1 cellular context compared by ENCODE assay signal in the genomic region with DNA sequence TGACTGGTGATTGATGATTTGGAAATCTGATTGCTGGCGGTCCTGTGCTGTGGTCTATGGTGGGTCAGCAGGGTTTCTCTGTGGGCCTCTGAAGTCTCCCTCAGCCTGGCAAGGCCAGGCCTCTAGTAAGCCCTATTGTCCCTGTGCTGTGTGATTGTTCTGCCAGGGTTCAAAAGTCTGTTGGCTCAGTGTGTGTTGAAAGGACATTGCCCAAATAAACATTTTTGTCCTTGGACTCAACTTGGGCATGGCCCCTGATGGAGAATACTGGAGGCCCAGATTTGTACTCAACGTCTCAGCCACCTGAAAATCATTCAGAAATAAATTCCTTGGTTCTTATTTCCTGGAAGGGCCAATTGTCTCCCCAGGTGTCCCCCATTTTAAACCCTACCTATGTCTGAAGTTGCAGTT.
TF ChIP-seq lines count a peak whose summit lies in the region.

No MANE protein-coding gene starts in this region.

TF ChIP-seq in HepG2, 621 proteins besides CTCF, POLR2A, EP300 and RAD21 (continued from another document and continues in another):
- TF ChIP-seq, protein P1, sequence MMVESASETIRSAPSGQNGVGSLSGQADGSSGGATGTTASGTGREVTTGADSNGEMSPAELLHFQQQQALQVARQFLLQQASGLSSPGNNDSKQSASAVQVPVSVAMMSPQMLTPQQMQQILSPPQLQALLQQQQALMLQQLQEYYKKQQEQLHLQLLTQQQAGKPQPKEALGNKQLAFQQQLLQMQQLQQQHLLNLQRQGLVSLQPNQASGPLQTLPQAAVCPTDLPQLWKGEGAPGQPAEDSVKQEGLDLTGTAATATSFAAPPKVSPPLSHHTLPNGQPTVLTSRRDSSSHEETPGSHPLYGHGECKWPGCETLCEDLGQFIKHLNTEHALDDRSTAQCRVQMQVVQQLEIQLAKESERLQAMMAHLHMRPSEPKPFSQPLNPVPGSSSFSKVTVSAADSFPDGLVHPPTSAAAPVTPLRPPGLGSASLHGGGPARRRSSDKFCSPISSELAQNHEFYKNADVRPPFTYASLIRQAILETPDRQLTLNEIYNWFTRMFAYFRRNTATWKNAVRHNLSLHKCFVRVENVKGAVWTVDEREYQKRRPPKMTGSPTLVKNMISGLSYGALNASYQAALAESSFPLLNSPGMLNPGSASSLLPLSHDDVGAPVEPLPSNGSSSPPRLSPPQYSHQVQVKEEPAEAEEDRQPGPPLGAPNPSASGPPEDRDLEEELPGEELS (CRISPR knock-in tag; IDR thresholded peaks at IDR 0.05) = peak; percentile 97
- TF ChIP-seq ZNF207 (IDR thresholded peaks at IDR 0.05; ENCODE audit: borderline replicate concordance) (no peak), ARNT2 (CRISPR knock-in tag; IDR thresholded peaks at IDR 0.05; ENCODE audit: low read depth) (peak; percentile 66; the same call in 1 of the 2 replicates), ZNF33B (CRISPR knock-in tag; IDR thresholded peaks at IDR 0.05) (no peak), SPEN (CRISPR knock-in tag; IDR thresholded peaks at IDR 0.05; ENCODE audit: low read depth) (peak; percentile 62; the same call in 1 of the 2 replicates), CHCHD3 (CRISPR knock-in tag; IDR thresholded peaks at IDR 0.05) (no peak), SRSF9 (IDR thresholded peaks at IDR 0.05; ENCODE audit: borderline replicate concordance, insufficient read depth, low read depth, low read length, poor library complexity, severe bottlenecking) (no peak), PITX1 (CRISPR knock-in tag; IDR thresholded peaks at IDR 0.05) (peak; percentile 94), ZNF530 (CRISPR knock-in tag; IDR thresholded peaks at IDR 0.05; ENCODE audit: low read depth) (no peak), FOXK2 (IDR thresholded peaks at IDR 0.05) (no peak), CEBPB (IDR thresholded peaks at IDR 0.05; ENCODE audit: borderline replicate concordance, low read depth, low read length) (peak; percentile 87; the same call in 1 of the 2 replicates), HNRNPL (IDR thresholded peaks at IDR 0.05; ENCODE audit: low read depth, low read length) (peak; percentile 78; the same call in 1 of the 2 replicates), KDM6A (CRISPR knock-in tag; IDR thresholded peaks at IDR 0.05; ENCODE audit: low read depth) (peak; percentile 98), GFI1 (CRISPR knock-in tag; IDR thresholded peaks at IDR 0.05; ENCODE audit: borderline replicate concordance) (peak; percentile 98), TBX2 (CRISPR knock-in tag; IDR thresholded peaks at IDR 0.05; ENCODE audit: borderline replicate concordance) (peak; percentile 95), THAP11 (CRISPR knock-in tag; IDR thresholded peaks at IDR 0.05) (peak; percentile 73), GATA4 (IDR thresholded peaks at IDR 0.05; ENCODE audit: borderline replicate concordance, low read depth) (0 out of 2 replicates have a peak, but pooled peaks have one; percentile 34), EZH2 (conservative IDR thresholded peaks at IDR 0.05; ENCODE audit: low read depth, low read length) (no peak), IRF2 (CRISPR knock-in tag; IDR thresholded peaks at IDR 0.05) (peak; percentile 77; the same call in 1 of the 2 replicates), AKAP8 (CRISPR knock-in tag; IDR thresholded peaks at IDR 0.05) (no peak), FOXJ3 (CRISPR knock-in tag; IDR thresholded peaks at IDR 0.05; ENCODE audit: borderline replicate concordance) (peak; percentile 90; the same call in 1 of the 2 replicates), NR1H2 (CRISPR knock-in tag; IDR thresholded peaks at IDR 0.05; ENCODE audit: borderline replicate concordance, low read depth) (peak; percentile 40; the same call in 1 of the 2 replicates), SP4 (CRISPR knock-in tag; IDR thresholded peaks at IDR 0.05) (no peak), TBX3 (IDR thresholded peaks at IDR 0.05; ENCODE audit: borderline replicate concordance) (no peak), MATR3 (CRISPR knock-in tag; IDR thresholded peaks at IDR 0.05) (no peak), NFATC3 (CRISPR knock-in tag; IDR thresholded peaks at IDR 0.05) (no peak), SRF (IDR thresholded peaks at IDR 0.05; ENCODE audit: low read depth, low read length) (peak; percentile 51; the same call in 1 of the 2 replicates), KMT2B (CRISPR knock-in tag; IDR thresholded peaks at IDR 0.05) (peak; percentile 58; the same call in 1 of the 2 replicates), FOSL1 (CRISPR knock-in tag; IDR thresholded peaks at IDR 0.05; ENCODE audit: borderline replicate concordance) (no peak), RFXANK (CRISPR knock-in tag; IDR thresholded peaks at IDR 0.05) (no peak), ATRX (CRISPR knock-in tag; IDR thresholded peaks at IDR 0.05; ENCODE audit: borderline replicate concordance) (no peak), ZNF543 (CRISPR knock-in tag; IDR thresholded peaks at IDR 0.05) (peak; percentile 47; the same call in 1 of the 2 replicates), ELF1 (CRISPR knock-in tag; IDR thresholded peaks at IDR 0.05) (peak; percentile 61), RXRA (CRISPR knock-in tag; IDR thresholded peaks at IDR 0.05) (peak; percentile 93; the same call in 1 of the 2 replicates), ZNF672 (CRISPR knock-in tag; IDR thresholded peaks at IDR 0.05) (no peak), ZIK1 (CRISPR knock-in tag; IDR thresholded peaks at IDR 0.05; ENCODE audit: borderline replicate concordance, low read depth) (no peak), ZNF329 (CRISPR knock-in tag; IDR thresholded peaks at IDR 0.05; ENCODE audit: low read depth) (no peak), KDM3A (CRISPR knock-in tag; IDR thresholded peaks at IDR 0.05; ENCODE audit: low read depth) (peak; percentile 75; the same call in 1 of the 2 replicates), SATB2 (CRISPR knock-in tag; IDR thresholded peaks at IDR 0.05) (no peak), KLF12 (CRISPR knock-in tag; IDR thresholded peaks at IDR 0.05; ENCODE audit: borderline replicate concordance) (no peak), MEIS1 (CRISPR knock-in tag; IDR thresholded peaks at IDR 0.05; ENCODE audit: borderline replicate concordance) (0 out of 2 replicates have a peak, but pooled peaks have one; percentile 54), FIP1L1 (IDR thresholded peaks at IDR 0.05; ENCODE audit: borderline replicate concordance, insufficient read depth, low read depth, low read length) (no peak)
- TF ChIP-seq, protein P2, sequence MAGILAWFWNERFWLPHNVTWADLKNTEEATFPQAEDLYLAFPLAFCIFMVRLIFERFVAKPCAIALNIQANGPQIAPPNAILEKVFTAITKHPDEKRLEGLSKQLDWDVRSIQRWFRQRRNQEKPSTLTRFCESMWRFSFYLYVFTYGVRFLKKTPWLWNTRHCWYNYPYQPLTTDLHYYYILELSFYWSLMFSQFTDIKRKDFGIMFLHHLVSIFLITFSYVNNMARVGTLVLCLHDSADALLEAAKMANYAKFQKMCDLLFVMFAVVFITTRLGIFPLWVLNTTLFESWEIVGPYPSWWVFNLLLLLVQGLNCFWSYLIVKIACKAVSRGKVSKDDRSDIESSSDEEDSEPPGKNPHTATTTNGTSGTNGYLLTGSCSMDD (CRISPR knock-in tag; IDR thresholded peaks at IDR 0.05) = no peak
- TF ChIP-seq, protein P3, sequence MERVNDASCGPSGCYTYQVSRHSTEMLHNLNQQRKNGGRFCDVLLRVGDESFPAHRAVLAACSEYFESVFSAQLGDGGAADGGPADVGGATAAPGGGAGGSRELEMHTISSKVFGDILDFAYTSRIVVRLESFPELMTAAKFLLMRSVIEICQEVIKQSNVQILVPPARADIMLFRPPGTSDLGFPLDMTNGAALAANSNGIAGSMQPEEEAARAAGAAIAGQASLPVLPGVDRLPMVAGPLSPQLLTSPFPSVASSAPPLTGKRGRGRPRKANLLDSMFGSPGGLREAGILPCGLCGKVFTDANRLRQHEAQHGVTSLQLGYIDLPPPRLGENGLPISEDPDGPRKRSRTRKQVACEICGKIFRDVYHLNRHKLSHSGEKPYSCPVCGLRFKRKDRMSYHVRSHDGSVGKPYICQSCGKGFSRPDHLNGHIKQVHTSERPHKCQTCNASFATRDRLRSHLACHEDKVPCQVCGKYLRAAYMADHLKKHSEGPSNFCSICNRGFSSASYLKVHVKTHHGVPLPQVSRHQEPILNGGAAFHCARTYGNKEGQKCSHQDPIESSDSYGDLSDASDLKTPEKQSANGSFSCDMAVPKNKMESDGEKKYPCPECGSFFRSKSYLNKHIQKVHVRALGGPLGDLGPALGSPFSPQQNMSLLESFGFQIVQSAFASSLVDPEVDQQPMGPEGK (CRISPR knock-in tag; IDR thresholded peaks at IDR 0.05) = peak; percentile 80
- TF ChIP-seq, protein P4, sequence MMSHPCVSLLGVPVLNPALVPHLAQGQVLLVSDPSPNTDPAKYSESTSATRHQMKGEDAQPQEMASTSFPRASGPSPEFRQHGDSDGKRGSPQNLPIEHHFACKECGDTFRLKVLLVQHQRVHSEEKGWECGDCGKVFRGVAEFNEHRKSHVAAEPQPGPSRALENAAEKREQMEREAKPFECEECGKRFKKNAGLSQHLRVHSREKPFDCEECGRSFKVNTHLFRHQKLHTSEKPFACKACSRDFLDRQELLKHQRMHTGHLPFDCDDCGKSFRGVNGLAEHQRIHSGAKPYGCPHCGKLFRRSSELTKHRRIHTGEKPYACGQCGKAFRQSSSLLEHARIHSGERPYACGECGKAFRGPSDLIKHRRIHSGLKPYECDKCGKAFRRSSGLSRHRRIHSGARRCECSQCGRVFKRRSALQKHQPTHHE (CRISPR knock-in tag; IDR thresholded peaks at IDR 0.05; ENCODE audit: borderline replicate concordance) = no peak
- TF ChIP-seq, protein P5, sequence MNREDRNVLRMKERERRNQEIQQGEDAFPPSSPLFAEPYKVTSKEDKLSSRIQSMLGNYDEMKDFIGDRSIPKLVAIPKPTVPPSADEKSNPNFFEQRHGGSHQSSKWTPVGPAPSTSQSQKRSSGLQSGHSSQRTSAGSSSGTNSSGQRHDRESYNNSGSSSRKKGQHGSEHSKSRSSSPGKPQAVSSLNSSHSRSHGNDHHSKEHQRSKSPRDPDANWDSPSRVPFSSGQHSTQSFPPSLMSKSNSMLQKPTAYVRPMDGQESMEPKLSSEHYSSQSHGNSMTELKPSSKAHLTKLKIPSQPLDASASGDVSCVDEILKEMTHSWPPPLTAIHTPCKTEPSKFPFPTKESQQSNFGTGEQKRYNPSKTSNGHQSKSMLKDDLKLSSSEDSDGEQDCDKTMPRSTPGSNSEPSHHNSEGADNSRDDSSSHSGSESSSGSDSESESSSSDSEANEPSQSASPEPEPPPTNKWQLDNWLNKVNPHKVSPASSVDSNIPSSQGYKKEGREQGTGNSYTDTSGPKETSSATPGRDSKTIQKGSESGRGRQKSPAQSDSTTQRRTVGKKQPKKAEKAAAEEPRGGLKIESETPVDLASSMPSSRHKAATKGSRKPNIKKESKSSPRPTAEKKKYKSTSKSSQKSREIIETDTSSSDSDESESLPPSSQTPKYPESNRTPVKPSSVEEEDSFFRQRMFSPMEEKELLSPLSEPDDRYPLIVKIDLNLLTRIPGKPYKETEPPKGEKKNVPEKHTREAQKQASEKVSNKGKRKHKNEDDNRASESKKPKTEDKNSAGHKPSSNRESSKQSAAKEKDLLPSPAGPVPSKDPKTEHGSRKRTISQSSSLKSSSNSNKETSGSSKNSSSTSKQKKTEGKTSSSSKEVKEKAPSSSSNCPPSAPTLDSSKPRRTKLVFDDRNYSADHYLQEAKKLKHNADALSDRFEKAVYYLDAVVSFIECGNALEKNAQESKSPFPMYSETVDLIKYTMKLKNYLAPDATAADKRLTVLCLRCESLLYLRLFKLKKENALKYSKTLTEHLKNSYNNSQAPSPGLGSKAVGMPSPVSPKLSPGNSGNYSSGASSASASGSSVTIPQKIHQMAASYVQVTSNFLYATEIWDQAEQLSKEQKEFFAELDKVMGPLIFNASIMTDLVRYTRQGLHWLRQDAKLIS (CRISPR knock-in tag; IDR thresholded peaks at IDR 0.05) = no peak
- TF ChIP-seq, protein P6, sequence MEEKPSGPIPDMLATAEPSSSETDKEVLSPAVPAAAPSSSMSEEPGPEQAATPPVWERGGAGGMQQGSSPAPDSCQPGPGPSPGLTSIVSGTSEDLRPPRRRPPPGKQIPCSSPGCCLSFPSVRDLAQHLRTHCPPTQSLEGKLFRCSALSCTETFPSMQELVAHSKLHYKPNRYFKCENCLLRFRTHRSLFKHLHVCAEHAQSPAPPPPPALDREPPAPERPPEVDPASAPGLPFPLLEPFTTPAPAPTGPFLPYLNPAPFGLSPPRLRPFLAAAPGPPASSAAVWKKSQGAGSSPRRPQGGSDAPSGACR (CRISPR knock-in tag; IDR thresholded peaks at IDR 0.05) = peak; percentile 27; the same call in 1 of the 2 replicates
- TF ChIP-seq, protein P7, sequence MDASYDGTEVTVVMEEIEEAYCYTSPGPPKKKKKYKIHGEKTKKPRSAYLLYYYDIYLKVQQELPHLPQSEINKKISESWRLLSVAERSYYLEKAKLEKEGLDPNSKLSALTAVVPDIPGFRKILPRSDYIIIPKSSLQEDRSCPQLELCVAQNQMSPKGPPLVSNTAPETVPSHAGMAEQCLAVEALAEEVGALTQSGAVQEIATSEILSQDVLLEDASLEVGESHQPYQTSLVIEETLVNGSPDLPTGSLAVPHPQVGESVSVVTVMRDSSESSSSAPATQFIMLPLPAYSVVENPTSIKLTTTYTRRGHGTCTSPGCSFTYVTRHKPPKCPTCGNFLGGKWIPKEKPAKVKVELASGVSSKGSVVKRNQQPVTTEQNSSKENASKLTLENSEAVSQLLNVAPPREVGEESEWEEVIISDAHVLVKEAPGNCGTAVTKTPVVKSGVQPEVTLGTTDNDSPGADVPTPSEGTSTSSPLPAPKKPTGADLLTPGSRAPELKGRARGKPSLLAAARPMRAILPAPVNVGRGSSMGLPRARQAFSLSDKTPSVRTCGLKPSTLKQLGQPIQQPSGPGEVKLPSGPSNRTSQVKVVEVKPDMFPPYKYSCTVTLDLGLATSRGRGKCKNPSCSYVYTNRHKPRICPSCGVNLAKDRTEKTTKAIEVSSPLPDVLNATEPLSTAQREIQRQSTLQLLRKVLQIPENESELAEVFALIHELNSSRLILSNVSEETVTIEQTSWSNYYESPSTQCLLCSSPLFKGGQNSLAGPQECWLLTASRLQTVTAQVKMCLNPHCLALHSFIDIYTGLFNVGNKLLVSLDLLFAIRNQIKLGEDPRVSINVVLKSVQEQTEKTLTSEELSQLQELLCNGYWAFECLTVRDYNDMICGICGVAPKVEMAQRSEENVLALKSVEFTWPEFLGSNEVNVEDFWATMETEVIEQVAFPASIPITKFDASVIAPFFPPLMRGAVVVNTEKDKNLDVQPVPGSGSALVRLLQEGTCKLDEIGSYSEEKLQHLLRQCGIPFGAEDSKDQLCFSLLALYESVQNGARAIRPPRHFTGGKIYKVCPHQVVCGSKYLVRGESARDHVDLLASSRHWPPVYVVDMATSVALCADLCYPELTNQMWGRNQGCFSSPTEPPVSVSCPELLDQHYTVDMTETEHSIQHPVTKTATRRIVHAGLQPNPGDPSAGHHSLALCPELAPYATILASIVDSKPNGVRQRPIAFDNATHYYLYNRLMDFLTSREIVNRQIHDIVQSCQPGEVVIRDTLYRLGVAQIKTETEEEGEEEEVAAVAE (CRISPR knock-in tag; IDR thresholded peaks at IDR 0.05; ENCODE audit: borderline replicate concordance) = 0 out of 2 replicates have a peak, but pooled peaks have one; percentile 43
- TF ChIP-seq, protein P8, sequence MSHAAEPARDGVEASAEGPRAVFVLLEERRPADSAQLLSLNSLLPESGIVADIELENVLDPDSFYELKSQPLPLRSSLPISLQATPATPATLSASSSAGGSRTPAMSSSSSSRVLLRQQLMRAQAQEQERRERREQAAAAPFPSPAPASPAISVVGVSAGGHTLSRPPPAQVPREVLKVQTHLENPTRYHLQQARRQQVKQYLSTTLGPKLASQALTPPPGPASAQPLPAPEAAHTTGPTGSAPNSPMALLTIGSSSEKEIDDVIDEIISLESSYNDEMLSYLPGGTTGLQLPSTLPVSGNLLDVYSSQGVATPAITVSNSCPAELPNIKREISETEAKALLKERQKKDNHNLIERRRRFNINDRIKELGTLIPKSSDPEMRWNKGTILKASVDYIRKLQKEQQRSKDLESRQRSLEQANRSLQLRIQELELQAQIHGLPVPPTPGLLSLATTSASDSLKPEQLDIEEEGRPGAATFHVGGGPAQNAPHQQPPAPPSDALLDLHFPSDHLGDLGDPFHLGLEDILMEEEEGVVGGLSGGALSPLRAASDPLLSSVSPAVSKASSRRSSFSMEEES (CRISPR knock-in tag; IDR thresholded peaks at IDR 0.05) = peak; percentile 71; the same call in 1 of the 2 replicates
